ENCODE assay signal across 27 cellular contexts in the genomic region with DNA sequence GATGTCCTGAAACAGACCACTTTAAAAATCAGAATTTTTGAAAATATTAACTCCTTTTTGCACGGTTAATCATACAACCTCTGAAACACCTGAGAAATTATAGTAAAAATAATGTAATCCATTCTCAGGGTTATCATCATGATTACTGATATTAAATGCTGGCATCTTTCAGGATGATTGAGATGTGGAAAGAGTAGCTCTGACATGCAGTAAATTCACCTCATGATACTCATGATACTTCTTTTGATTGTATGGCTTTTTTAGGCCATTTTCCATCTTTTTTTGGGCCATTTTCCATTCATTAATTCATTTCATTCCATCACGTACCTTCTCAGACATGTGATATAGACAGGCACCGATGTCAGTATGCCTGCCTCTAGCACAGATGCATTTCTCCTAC.
"Had no signal": no experiment of that assay in that cellular context is flagged by ENCODE, and none has a peak within 500 bp of the region (broad histone marks: within the 10 kb centered on the region; RNA-seq: fewer than 3 reads in every experiment).

No MANE protein-coding gene starts in this region.

- H3K36me3 ChIP-seq: stomach, suprapubic skin, thoracic aorta, thyroid gland, tibial artery, tibial nerve, transverse colon, upper lobe of left lung, upper lobe of right lung, uterus, vagina had no signal

- H3K4me3 Mint-ChIP-seq: stimulated activated effector memory CD8-positive, alpha-beta T cell treated with anti-CD3 and anti-CD28 coated beads, Interleukin-12 subunit alpha, Interleukin-12 subunit beta, amount 100 ng/mL, for 72 hours; stimulated activated memory B cell treated with anti-CD40 and anti-IgM and Interleukin-4, amounts not matched to agents 10 μg/mL and 1 μg/mL and 100 μg/mL, for 72 hours; stimulated activated naive B cell treated with anti-CD40 and anti-IgM and Interleukin-4, amounts not matched to agents 10 μg/mL and 1 μg/mL and 100 μg/mL, for 72 hours; stimulated activated naive CD8-positive, alpha-beta T cell treated with anti-CD3 and anti-CD28 coated beads, Interleukin-15, amount 100 ng/mL, for 72 hours; stimulated activated naive CD8-positive, alpha-beta T cell treated with anti-CD3 and anti-CD28 coated beads, Interleukin-15, Interleukin-2, amounts not matched to agents 100 ng/mL and 50 ng/mL, for 24 hours; type B pancreatic cell had no signal

- H3K4me3 ChIP-seq: stomach, suprapubic skin, testis, thoracic aorta, thyroid gland, tibial artery, tibial nerve, transverse colon, upper lobe of left lung, upper lobe of right lung, uterus, vagina had no signal

- H3K27ac ChIP-seq: stomach, suprapubic skin, testis, thyroid gland, tibial artery, tibial nerve, transverse colon, upper lobe of left lung, upper lobe of right lung, vagina had no signal

- H3K27ac Mint-ChIP-seq: stimulated activated effector memory CD8-positive, alpha-beta T cell treated with anti-CD3 and anti-CD28 coated beads, Interleukin-12 subunit alpha, Interleukin-12 subunit beta, amount 100 ng/mL, for 72 hours; stimulated activated memory B cell treated with anti-CD40 and anti-IgM and Interleukin-4, amounts not matched to agents 10 μg/mL and 1 μg/mL and 100 μg/mL, for 72 hours; stimulated activated naive B cell treated with anti-CD40 and anti-IgM and Interleukin-4, amounts not matched to agents 10 μg/mL and 1 μg/mL and 100 μg/mL, for 72 hours; stimulated activated naive CD8-positive, alpha-beta T cell treated with anti-CD3 and anti-CD28 coated beads, Interleukin-15, amount 100 ng/mL, for 72 hours; stimulated activated naive CD8-positive, alpha-beta T cell treated with anti-CD3 and anti-CD28 coated beads, Interleukin-15, Interleukin-2, amounts not matched to agents 100 ng/mL and 50 ng/mL, for 24 hours; type B pancreatic cell had no signal

- DNase-seq: stimulated activated CD4-positive, alpha-beta T cell treated with anti-CD3 and anti-CD28 coated beads, Interleukin-2, amount 100 ng/mL, for 48 hours; stimulated activated CD4-positive, alpha-beta T cell treated with anti-CD3 and anti-CD28 coated beads, Interleukin-4, amount 100 ng/mL, for 1 hour; stimulated activated CD4-positive, alpha-beta T cell treated with anti-CD3 and anti-CD28 coated beads, Interleukin-4, amount 100 ng/mL, for 24 hours; stimulated activated CD4-positive, alpha-beta T cell treated with anti-CD3 and anti-CD28 coated beads, Interleukin-4, amount 100 ng/mL, for 4 hours; stimulated activated CD8-positive, alpha-beta memory T cell treated with anti-CD3 and anti-CD28 coated beads, Interleukin-4, amount 100 ng/mL, for 48 hours; stimulated activated naive B cell treated with anti-CD40 and anti-IgM and Interleukin-4, amounts not matched to agents 10 μg/mL and 1 μg/mL and 100 μg/mL, for 72 hours; stimulated activated naive CD4-positive, alpha-beta T cell; stimulated activated naive CD4-positive, alpha-beta T cell treated with Interleukin-2 at 50 U/mL for 16 hours; stimulated activated naive CD8-positive, alpha-beta T cell treated with anti-CD3 and anti-CD28 coated beads, Interleukin-15, amount 100 ng/mL, for 72 hours; stimulated activated naive CD8-positive, alpha-beta T cell treated with anti-CD3 and anti-CD28 coated beads, Interleukin-15, Interleukin-2, amounts not matched to agents 100 U/mL and 50 U/mL, for 24 hours; stomach; testis; thyroid gland; tibial artery; transverse colon; trophoblast cell; upper lobe of left lung; upper lobe of right lung; uterus had no signal

- H3K36me3 Mint-ChIP-seq: stimulated activated effector memory CD8-positive, alpha-beta T cell treated with anti-CD3 and anti-CD28 coated beads, Interleukin-12 subunit alpha, Interleukin-12 subunit beta, amount 100 ng/mL, for 72 hours; stimulated activated memory B cell treated with anti-CD40 and anti-IgM and Interleukin-4, amounts not matched to agents 10 μg/mL and 1 μg/mL and 100 μg/mL, for 72 hours; stimulated activated naive B cell treated with anti-CD40 and anti-IgM and Interleukin-4, amounts not matched to agents 10 μg/mL and 1 μg/mL and 100 μg/mL, for 72 hours; type B pancreatic cell had no signal

- H3K27me3 ChIP-seq: stomach, suprapubic skin, testis, thyroid gland, tibial artery, tibial nerve, transverse colon, upper lobe of left lung, upper lobe of right lung, uterus, vagina had no signal

- H3K27me3 Mint-ChIP-seq: stimulated activated memory B cell treated with anti-CD40 and anti-IgM and Interleukin-4, amounts not matched to agents 10 μg/mL and 1 μg/mL and 100 μg/mL, for 72 hours had no signal

- H3K9me3 ChIP-seq: stomach, suprapubic skin, testis, thoracic aorta, thyroid gland, tibial artery, tibial nerve, transverse colon, upper lobe of left lung, upper lobe of right lung, uterus, vagina had no signal

- H3K9me3 Mint-ChIP-seq: stimulated activated effector memory CD8-positive, alpha-beta T cell treated with anti-CD3 and anti-CD28 coated beads, Interleukin-12 subunit alpha, Interleukin-12 subunit beta, amount 100 ng/mL, for 72 hours; stimulated activated memory B cell treated with anti-CD40 and anti-IgM and Interleukin-4, amounts not matched to agents 10 μg/mL and 1 μg/mL and 100 μg/mL, for 72 hours; stimulated activated naive B cell treated with anti-CD40 and anti-IgM and Interleukin-4, amounts not matched to agents 10 μg/mL and 1 μg/mL and 100 μg/mL, for 72 hours; stimulated activated naive CD8-positive, alpha-beta T cell treated with anti-CD3 and anti-CD28 coated beads, Interleukin-15, amount 100 ng/mL, for 72 hours; stimulated activated naive CD8-positive, alpha-beta T cell treated with anti-CD3 and anti-CD28 coated beads, Interleukin-15, Interleukin-2, amounts not matched to agents 100 ng/mL and 50 ng/mL, for 24 hours; type B pancreatic cell had no signal

- H3K4me1 Mint-ChIP-seq: stimulated activated memory B cell treated with anti-CD40 and anti-IgM and Interleukin-4, amounts not matched to agents 10 μg/mL and 1 μg/mL and 100 μg/mL, for 72 hours; stimulated activated naive B cell treated with anti-CD40 and anti-IgM and Interleukin-4, amounts not matched to agents 10 μg/mL and 1 μg/mL and 100 μg/mL, for 72 hours; stimulated activated naive CD8-positive, alpha-beta T cell treated with anti-CD3 and anti-CD28 coated beads, Interleukin-15, amount 100 ng/mL, for 72 hours had no signal
